20 cellular contexts compared by ENCODE assay signal in the genomic region with DNA sequence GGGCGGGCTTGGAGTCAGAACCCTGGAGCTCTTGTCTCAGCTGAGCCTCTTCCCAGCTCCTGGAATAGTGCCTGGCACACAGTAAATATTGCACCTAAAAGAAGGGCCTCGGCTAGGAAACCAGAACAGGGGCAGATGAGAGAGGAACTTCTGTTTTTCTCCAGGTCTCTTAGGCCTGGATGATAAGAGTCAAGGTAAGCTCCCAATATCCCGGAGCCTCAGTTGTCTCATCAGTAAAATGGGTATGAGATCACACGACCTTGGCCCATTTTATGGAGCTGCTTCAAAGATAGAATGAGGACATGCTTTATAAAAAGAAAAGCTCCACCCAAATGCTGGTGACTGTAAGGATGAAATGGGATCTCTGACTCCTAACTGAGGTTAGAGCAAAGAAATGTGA.
DNase-seq lines count a peak whose midpoint lies in the region; ATAC-seq and TF ChIP-seq lines count a peak whose summit lies in the region.
"Had no signal": no experiment of that assay in that cellular context is flagged by ENCODE, and none has a peak within 500 bp of the region (broad histone marks: within the 10 kb centered on the region; RNA-seq: fewer than 3 reads in every experiment).

No MANE protein-coding gene starts in this region.

- H3K9ac ChIP-seq in muscle layer of colon (ENCODE audit: low read length) = no peak overlapping the region

- TF ChIP-seq CTCF in left ventricle myocardium inferior (IDR thresholded peaks at IDR 0.05; ENCODE audit: borderline replicate concordance) (no peak), sigmoid colon (IDR thresholded peaks at IDR 0.05) (no peak)

- H3K4me1 Mint-ChIP-seq in T-helper 17 cell = peaks cover 4% of the 10 kb centered on the region
- H3K4me1 Mint-ChIP-seq: B cell had no signal

- H3K27ac Mint-ChIP-seq in T-helper 17 cell = no peak overlapping the region
- H3K27ac Mint-ChIP-seq: B cell; CD8-positive, alpha-beta T cell had no signal

- H3K4me3 ChIP-seq in left ventricle myocardium inferior = no peak overlapping the region
- H3K4me3 ChIP-seq in muscle layer of colon (ENCODE audit: low read depth in 1 of 2, low read length in 2 of 2) = no peak overlapping the region
- H3K4me3 ChIP-seq in sigmoid colon = no peak overlapping the region

- no peak for TF ChIP-seq POLR2A in sigmoid colon (IDR thresholded peaks at IDR 0.05)

- WGBS in sigmoid colon, 2 donors = 86 to 90% methylated on average over 4 of the region's 4 CpGs

- peaks cover 15% of the 10 kb centered on the region for H3K36me3 ChIP-seq in left ventricle myocardium inferior
- peaks cover 5% of the 10 kb centered on the region for H3K36me3 ChIP-seq in muscle layer of colon (ENCODE audit: insufficient read depth, low read length)
- peaks cover 0 to 6% (median 1%) of the 10 kb centered on the region in 4 donors for H3K36me3 ChIP-seq in sigmoid colon

- H3K4me3 Mint-ChIP-seq in T-helper 17 cell = no peak overlapping the region
- H3K4me3 Mint-ChIP-seq: B cell; CD8-positive, alpha-beta T cell had no signal

- peaks cover 6% of the 10 kb centered on the region for H3K27me3 Mint-ChIP-seq in T-helper 17 cell

- ATAC-seq in Right ventricle myocardium superior (ENCODE audit: poor library complexity) (no peak), T-helper 17 cell (no peak)
- ATAC-seq: CD8-positive, alpha-beta T cell had no signal

- intact Hi-C loops in left ventricle myocardium inferior (cut with micrococcal nuclease) (no loop called here), Right ventricle myocardium superior (cut with DNase I) (no loop called here), sigmoid colon (cut with DNase I) (no loop called here)

- H3K4me1 ChIP-seq in left ventricle myocardium inferior (peaks cover 68% of the 10 kb centered on the region), muscle layer of colon (ENCODE audit: insufficient read depth, low read length) (peaks cover 20% of the 10 kb centered on the region), sigmoid colon (peaks cover 0 to 44% (median 20%) of the 10 kb centered on the region in 4 donors)
- H3K4me1 ChIP-seq: Caco-2 had no signal

- H3K9me3 ChIP-seq in left ventricle myocardium inferior (replicated peaks) = no peaks in the 10 kb centered on the region
- no peaks in the 10 kb centered on the region for H3K9me3 ChIP-seq in muscle layer of colon (ENCODE audit: low read length)
- no peaks in the 10 kb centered on the region for H3K9me3 ChIP-seq in sigmoid colon
- no peaks in the 10 kb centered on the region for H3K9me3 ChIP-seq in T-helper 17 cell (ENCODE audit: control insufficient read depth, low read length, poor library complexity, severe bottlenecking)
- H3K9me3 ChIP-seq: Caco-2 had no signal

- H3K36me3 Mint-ChIP-seq in T-helper 17 cell (ENCODE audit: low read depth) = no peaks in the 10 kb centered on the region
- H3K36me3 Mint-ChIP-seq: CD8-positive, alpha-beta T cell had no signal

- H3K27me3 ChIP-seq in left ventricle myocardium inferior (ENCODE audit: low read depth) = no peaks in the 10 kb centered on the region
- no peaks in the 10 kb centered on the region for H3K27me3 ChIP-seq in muscle layer of colon (ENCODE audit: control insufficient read depth in 1 of 2, insufficient read depth in 2 of 2, low read length in 2 of 2)
- H3K27me3 ChIP-seq in sigmoid colon = no peaks in the 10 kb centered on the region

- H3K27ac ChIP-seq in left ventricle myocardium inferior (replicated peaks) = peak overlapping the region; percentile 59
- peak overlapping the region; percentile 8 for H3K27ac ChIP-seq in muscle layer of colon (ENCODE audit: low read depth, low read length)
- peak overlapping the region in 3 of 4 donors; percentile 46 to 60 (median 47) for H3K27ac ChIP-seq in sigmoid colon
- H3K27ac ChIP-seq: 22Rv1, C4-2B, HL-60 had no signal

- DNase-seq in left ventricle myocardium inferior (no peak), Right ventricle myocardium superior (no peak), sigmoid colon (peak; percentile 59), T-helper 17 cell (no peak), superior temporal gyrus (ENCODE audit: extremely low spot score) (no peak), NCI-H69 (lab: John Stamatoyannopoulos, UW) (no peak)
- DNase-seq: Caco-2; CD8-positive, alpha-beta T cell; Karpas-422; NCI-H1105; NCI-H1436 treated with DMSO at 0.1 percent for 48 hours; NCI-H187 treated with DMSO at 0.1 percent for 48 hours; NCI-H2171 treated with DMSO at 0.1 percent for 48 hours; NCI-H524; NCI-H774 had no signal

- no peak for TF ChIP-seq EP300 in sigmoid colon (IDR thresholded peaks at IDR 0.05)

Comparison
In these comparisons a context has a peak if more than half of its experiments do, and no peak if none do; other contexts are left out.
1. H3K27ac ChIP-seq: peak in every context shown above with its lines; median percentile 59 in left ventricle myocardium inferior; 47 in sigmoid colon; 8 in muscle layer of colon.